2 cellular contexts compared by ENCODE assay signal in the genomic region with DNA sequence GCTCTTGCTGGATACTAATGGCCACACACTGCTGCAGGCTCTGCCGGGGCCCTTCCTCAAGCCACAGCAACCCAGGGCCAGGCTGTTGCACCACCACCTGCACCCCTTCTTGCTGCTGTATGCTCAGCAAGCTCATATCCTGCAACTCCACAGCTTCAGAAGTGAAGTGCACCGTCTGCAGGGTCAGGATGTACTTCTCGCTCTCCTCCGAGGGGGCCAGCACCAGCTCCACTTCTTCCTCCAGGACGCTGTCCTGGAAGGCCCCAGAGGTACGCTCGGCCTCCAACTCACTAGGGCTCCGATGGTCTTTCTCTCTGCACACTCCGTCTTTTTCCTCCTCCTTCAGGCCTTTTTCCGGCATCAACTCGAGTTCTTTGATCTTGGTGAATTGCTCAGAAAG.
TF ChIP-seq lines count a peak whose summit lies in the region.

No MANE protein-coding gene starts in this region.

TF ChIP-seq in GM23338, 12 proteins besides CTCF, POLR2A, EP300 and RAD21 (continues in another document):
- no peak for TF ChIP-seq NANOG (IDR thresholded peaks at IDR 0.05; ENCODE audit: borderline replicate concordance)
- TF ChIP-seq JUNB (IDR thresholded peaks at IDR 0.05; ENCODE audit: unreplicated experiment): no peak
- TF ChIP-seq ZNF114 (CRISPR knock-in tag; IDR thresholded peaks at IDR 0.05): no peak
- no peak for TF ChIP-seq ZNF462 (CRISPR knock-in tag; IDR thresholded peaks at IDR 0.05)
- no peak for TF ChIP-seq STAT1 (IDR thresholded peaks at IDR 0.05; ENCODE audit: unreplicated experiment)
- no peak for TF ChIP-seq EZH2 (IDR thresholded peaks at IDR 0.05; ENCODE audit: low read depth, unreplicated experiment)
- TF ChIP-seq EZH2phosphoT487 (IDR thresholded peaks at IDR 0.05; ENCODE audit: unreplicated experiment): no peak
- TF ChIP-seq ZNF331 (CRISPR knock-in tag; IDR thresholded peaks at IDR 0.05; ENCODE audit: low read depth): no peak
- no peak for TF ChIP-seq CREB1 (CRISPR knock-in tag; IDR thresholded peaks at IDR 0.05; ENCODE audit: low read depth)
- no peak for TF ChIP-seq ETS1 (IDR thresholded peaks at IDR 0.05)

TF ChIP-seq in H1, 55 proteins besides CTCF, POLR2A, EP300 and RAD21:
- TF ChIP-seq POU5F1 (IDR thresholded peaks at IDR 0.05; ENCODE audit: low read depth, low read length) (no peak), RFX5 (IDR thresholded peaks at IDR 0.05; ENCODE audit: borderline replicate concordance, low read depth, low read length) (no peak), CEBPB (IDR thresholded peaks at IDR 0.05; ENCODE audit: low read depth, low read length) (no peak), KDM4A (IDR thresholded peaks at IDR 0.05; ENCODE audit: low read depth, low read length, severe bottlenecking) (no peak), RNF2 (IDR thresholded peaks at IDR 0.05; ENCODE audit: borderline replicate concordance, low read depth, low read length, missing control alignments, poor library complexity, severe bottlenecking) (no peak), CTBP2 (IDR thresholded peaks at IDR 0.05; ENCODE audit: borderline replicate concordance, insufficient read depth, insufficient read length, low read length) (no peak), RXRA (IDR thresholded peaks at IDR 0.05; ENCODE audit: insufficient read depth, low read depth, low read length) (no peak), TEAD4 (IDR thresholded peaks at IDR 0.05; ENCODE audit: low read depth, low read length) (no peak)
